Comparison of ENCODE assay signal across 9 cellular contexts in genomic region chr11:131025020-131025419, GRCh38.
DNase-seq lines count a peak whose midpoint lies in the region; ATAC-seq and TF ChIP-seq lines count a peak whose summit lies in the region.
"Had no signal": no experiment of that assay in that cellular context is flagged by ENCODE, and none has a peak within 500 bp of the region (broad histone marks: within the 10 kb centered on the region; RNA-seq: fewer than 3 reads in every experiment).

No MANE protein-coding gene starts in this region.

- CTCF ChIA-PET in activated CD4-positive, alpha-beta memory T cell treated with anti-CD3 and anti-CD28 coated beads for 36 hours (lab: Charles Lee) = no interaction called here

- H3K4me3 ChIP-seq in GM12864 (ENCODE audit: low read depth, low read length) (no peak overlapping the region), LNCaP clone FGC (ENCODE audit: low read depth, low read length) (no peak overlapping the region), osteoblast (ENCODE audit: insufficient read depth, low read length) (no peak overlapping the region)
- H3K4me3 ChIP-seq: SJCRH30 had no signal

- POLR2A ChIA-PET in activated CD4-positive, alpha-beta memory T cell treated with anti-CD3 and anti-CD28 coated beads for 36 hours (lab: Charles Lee) = no interaction called here

- H3K27me3 ChIP-seq in osteoblast (ENCODE audit: insufficient read depth, low read length) = no peaks in the 10 kb centered on the region
- H3K27me3 ChIP-seq: SJCRH30 had no signal

- TF ChIP-seq CTCF in GM12864 (IDR thresholded peaks at IDR 0.05; ENCODE audit: low read depth, low read length, missing control alignments) (peak; percentile 45), LNCaP clone FGC (IDR thresholded peaks at IDR 0.05; ENCODE audit: control insufficient read depth, extremely low read depth, insufficient read depth) (peak; percentile 66), osteoblast (IDR thresholded peaks at IDR 0.05; ENCODE audit: extremely low read depth, low read depth, low read length) (peak; percentile 69)

- H3K27ac Mint-ChIP-seq in activated CD4-positive, alpha-beta memory T cell treated with anti-CD3 and anti-CD28 coated beads for 36 hours = no peak overlapping the region

- no peaks in the 10 kb centered on the region for H3K4me1 Mint-ChIP-seq in activated CD4-positive, alpha-beta memory T cell treated with anti-CD3 and anti-CD28 coated beads for 36 hours (ENCODE audit: low read depth)

- no peak for ATAC-seq in HG03159 (IDR thresholded peaks at IDR 0.05; ENCODE audit: unreplicated experiment)
- ATAC-seq in Right ventricle myocardium superior (ENCODE audit: poor library complexity) = no peak

- intact Hi-C loops in Right ventricle myocardium superior (cut with DNase I) = no loop called here
- intact Hi-C loops in activated CD4-positive, alpha-beta memory T cell treated with anti-CD3 and anti-CD28 coated beads for 36 hours (cut with micrococcal nuclease) = no loop called here

- no peak overlapping the region for H2AFZ ChIP-seq in osteoblast (ENCODE audit: low read length)

- H3K4me1 ChIP-seq in osteoblast (ENCODE audit: insufficient read depth, low read length) = no peaks in the 10 kb centered on the region
- H3K4me1 ChIP-seq: SJCRH30 had no signal

- no peak overlapping the region for H3K27ac ChIP-seq in osteoblast (ENCODE audit: low read depth, low read length)
- H3K27ac ChIP-seq: SJCRH30 had no signal

- H3K4me3 Mint-ChIP-seq in activated CD4-positive, alpha-beta memory T cell treated with anti-CD3 and anti-CD28 coated beads for 36 hours = no peak overlapping the region

- H4K20me1 ChIP-seq in osteoblast (ENCODE audit: insufficient read depth, low read length) = no peaks in the 10 kb centered on the region

- no peaks in the 10 kb centered on the region for H3K36me3 ChIP-seq in osteoblast (ENCODE audit: insufficient read depth, low read length)
- H3K36me3 ChIP-seq: SJCRH30 had no signal

- H3K9me3 Mint-ChIP-seq in activated CD4-positive, alpha-beta memory T cell treated with anti-CD3 and anti-CD28 coated beads for 36 hours = no peaks in the 10 kb centered on the region

- no peaks in the 10 kb centered on the region for H3K79me2 ChIP-seq in osteoblast (ENCODE audit: insufficient read depth, low read length)

- H3K4me2 ChIP-seq in osteoblast (ENCODE audit: insufficient read depth, low read length) = no peak overlapping the region

- no peaks in the 10 kb centered on the region for H3K27me3 Mint-ChIP-seq in activated CD4-positive, alpha-beta memory T cell treated with anti-CD3 and anti-CD28 coated beads for 36 hours

- H3K36me3 Mint-ChIP-seq in activated CD4-positive, alpha-beta memory T cell treated with anti-CD3 and anti-CD28 coated beads for 36 hours = no peaks in the 10 kb centered on the region

- no peaks in the 10 kb centered on the region for H3K9me3 ChIP-seq in osteoblast (ENCODE audit: low read depth, low read length)
- H3K9me3 ChIP-seq: SJCRH30 had no signal

- no peak for DNase-seq in GM12864 (ENCODE audit: low read depth)
- no peak for DNase-seq in LNCaP clone FGC (ENCODE audit: low read depth)
- DNase-seq in dedifferentiated amniotic fluid mesenchymal stem cell (ENCODE audit: extremely low spot score) = peak; percentile 20
- DNase-seq in osteoblast (ENCODE audit: insufficient read length, low spot score, missing footprints) = no peak
- DNase-seq in NK-92 treated with Interleukin-12 subunit alpha and Interleukin-12 subunit beta, amount 100 ng/mL, for 24 hours (lab: John Stamatoyannopoulos, UW) = no peak
- no peak for DNase-seq in Right ventricle myocardium superior
- DNase-seq in activated CD4-positive, alpha-beta memory T cell treated with anti-CD3 and anti-CD28 coated beads for 36 hours = no peak
